ENCODE assay signal across 15 cellular contexts in the genomic region with DNA sequence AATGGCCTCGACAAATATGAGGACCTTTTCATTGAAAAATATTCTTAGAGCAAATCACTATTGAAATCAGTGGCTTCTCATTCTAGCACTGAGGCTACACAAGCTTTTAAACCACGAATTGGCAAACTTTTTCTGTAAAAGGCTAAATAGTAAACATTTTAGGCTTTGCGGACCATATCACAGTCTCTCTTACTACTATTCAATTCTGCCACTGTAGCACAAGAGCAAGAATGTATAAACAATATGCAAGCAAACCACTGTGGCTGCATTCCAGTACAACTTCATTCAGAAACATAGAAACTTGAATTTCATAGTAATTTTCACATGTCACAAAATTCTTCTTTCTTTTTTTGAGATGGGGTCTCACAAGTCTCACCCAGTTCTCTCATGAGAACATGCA. TPM values are rescaled to one million over a fixed set of nuclear protein-coding genes. Genes with fewer than 3 reads are reported as not detected.
DNase-seq lines count a peak whose midpoint lies in the region; ATAC-seq and TF ChIP-seq lines count a peak whose summit lies in the region.
"Had no signal": no experiment of that assay in that cellular context is flagged by ENCODE, and none has a peak within 500 bp of the region (broad histone marks: within the 10 kb centered on the region; RNA-seq: fewer than 3 reads in every experiment).

No MANE protein-coding gene starts in this region.

- TF ChIP-seq POLR2A in IMR-90 (IDR thresholded peaks at IDR 0.05; ENCODE audit: low read depth, low read length), result no peak

- in situ Hi-C loops in IMR-90 (cut with MboI; ENCODE audit: low sequenced_read_pairs), result no loop called here

- peaks cover 10% of the 10 kb centered on the region; the same call in 1 of the 2 replicates for H3K9me1 ChIP-seq in IMR-90 (ENCODE audit: insufficient read depth, low read length)

- H3K27ac ChIP-seq in IMR-90 (ENCODE audit: insufficient read depth, low read length), result no peak overlapping the region
- H3K27ac ChIP-seq: C4-2B had no signal

- no peak overlapping the region for H3K56ac ChIP-seq in IMR-90 (ENCODE audit: extremely low read depth, insufficient read depth, low read length)

- H3K9me3 ChIP-seq in IMR-90 (ENCODE audit: control insufficient read depth, insufficient read depth, low read length), result no peaks in the 10 kb centered on the region
- H3K9me3 ChIP-seq: Caco-2 had no signal

- ATAC-seq in IMR-90 (ENCODE audit: low read depth), result peak; percentile 87

- no peak overlapping the region for H2AK5ac ChIP-seq in IMR-90 (ENCODE audit: low read depth, low read length)

- H3K4me1 ChIP-seq in IMR-90 (ENCODE audit: control insufficient read depth, insufficient read depth, low read length), result peaks cover 5% of the 10 kb centered on the region

- H3K14ac ChIP-seq in IMR-90 (replicated peaks; ENCODE audit: low read depth, low read length), result no peak overlapping the region

- TF ChIP-seq CTCF in IMR-90 (conservative IDR thresholded peaks at IDR 0.05; ENCODE audit: low read depth, low read length), result no peak

- DNase-seq in AG08396 (ENCODE audit: low spot score) (peak; percentile 7), IMR-90 (peak; percentile 49), fibroblast of peridontal ligament (ENCODE audit: extremely low read depth) (peak; percentile 67), EL (no peak), NCI-H446 (lab: John Stamatoyannopoulos, UW) (no peak)
- no peak for DNase-seq in activated naive CD4-positive, alpha-beta T cell (lab: John Stamatoyannopoulos, UW)
- DNase-seq: AML-193; Caco-2; CD4-positive, alpha-beta T cell; GDM1; GOT3; H9 had no signal

- H2BK20ac ChIP-seq in IMR-90 (ENCODE audit: low read depth, low read length), result no peak overlapping the region

- no TSS peak for BruUV-seq in IMR-90 (replicated peaks; lab: Mats Ljungman, UMichigan)

- H3K9ac ChIP-seq in IMR-90 (ENCODE audit: low read depth, low read length), result no peak overlapping the region

- POLR2A ChIA-PET in IMR-90 (lab: Charles Lee; ENCODE audit: unreplicated experiment), result no interaction called here

- dilution Hi-C loops in IMR-90 (cut with HindIII; ENCODE audit: low sequenced_read_pairs, unreplicated experiment), result no loop called here

- H4K8ac ChIP-seq in IMR-90 (ENCODE audit: low read depth in 2 of 2, low read length in 2 of 2), result no peak overlapping the region

- H3K4me3 ChIP-seq in IMR-90 (ENCODE audit: insufficient read depth, low read depth, low read length), result no peak overlapping the region

- WGBS in IMR-90 (ENCODE audit: extremely low coverage in 2 of 2, insufficient read length in 1 of 2), 2 experiments, result no CpG with 5 or more reads among the region's 3 CpGs

- no peak for TF ChIP-seq RAD21 in IMR-90 (IDR thresholded peaks at IDR 0.05; ENCODE audit: low read length)

- no peak overlapping the region for H2BK15ac ChIP-seq in IMR-90 (ENCODE audit: low read depth, low read length)

- H3K4me2 ChIP-seq in IMR-90 (ENCODE audit: low read depth, low read length), result no peak overlapping the region

- peaks cover 6% of the 10 kb centered on the region in 2 experiments; a peak in 3 of 4 replicates for H3K79me1 ChIP-seq in IMR-90 (ENCODE audit: low read depth in 1 of 2, low read length in 2 of 2)

- no peak overlapping the region for H3K4ac ChIP-seq in IMR-90 (ENCODE audit: low read depth, low read length)

- H4K91ac ChIP-seq in IMR-90 (ENCODE audit: insufficient read depth, low read depth, low read length), result no peak overlapping the region

- H2BK5ac ChIP-seq in IMR-90 (ENCODE audit: low read depth, low read length, poor library complexity, severe bottlenecking), result no peak overlapping the region

- H3K36me3 ChIP-seq in IMR-90 (ENCODE audit: control insufficient read depth, insufficient read depth, low read length), result peaks cover 16% of the 10 kb centered on the region

- H3K18ac ChIP-seq in IMR-90 (ENCODE audit: low read depth, low read length), result no peak overlapping the region

- H4K5ac ChIP-seq in IMR-90 (ENCODE audit: low read depth, low read length), result no peak overlapping the region

- H4K20me1 ChIP-seq in IMR-90 (ENCODE audit: insufficient read depth, low read length), result 0 out of 2 replicates have a peak, but pooled peaks cover 4% of the 10 kb centered on the region

- CTCF ChIA-PET in IMR-90 (lab: Yijun Ruan, JAX), result no interaction called here

- H2AFZ ChIP-seq in IMR-90 (replicated peaks; ENCODE audit: low read length, poor library complexity), result no peak overlapping the region

- no peak overlapping the region for H2AK9ac ChIP-seq in IMR-90 (replicated peaks; ENCODE audit: low read depth, low read length, poor library complexity)

- H3K27me3 ChIP-seq in IMR-90 (ENCODE audit: control insufficient read depth, insufficient read depth, low read length), result no peaks in the 10 kb centered on the region

- H3K23ac ChIP-seq in IMR-90 (ENCODE audit: low read depth, low read length), result no peak overlapping the region

- no peak overlapping the region for H2BK120ac ChIP-seq in IMR-90 (ENCODE audit: low read depth, low read length)

- intact Hi-C loops in IMR-90 (cut with micrococcal nuclease), result no loop called here

TF ChIP-seq in IMR-90, 13 proteins besides CTCF, POLR2A, EP300 and RAD21:
- TF ChIP-seq RCOR1 (IDR thresholded peaks at IDR 0.05; ENCODE audit: insufficient replicate concordance, low read length), result no peak
- TF ChIP-seq, protein P1, sequence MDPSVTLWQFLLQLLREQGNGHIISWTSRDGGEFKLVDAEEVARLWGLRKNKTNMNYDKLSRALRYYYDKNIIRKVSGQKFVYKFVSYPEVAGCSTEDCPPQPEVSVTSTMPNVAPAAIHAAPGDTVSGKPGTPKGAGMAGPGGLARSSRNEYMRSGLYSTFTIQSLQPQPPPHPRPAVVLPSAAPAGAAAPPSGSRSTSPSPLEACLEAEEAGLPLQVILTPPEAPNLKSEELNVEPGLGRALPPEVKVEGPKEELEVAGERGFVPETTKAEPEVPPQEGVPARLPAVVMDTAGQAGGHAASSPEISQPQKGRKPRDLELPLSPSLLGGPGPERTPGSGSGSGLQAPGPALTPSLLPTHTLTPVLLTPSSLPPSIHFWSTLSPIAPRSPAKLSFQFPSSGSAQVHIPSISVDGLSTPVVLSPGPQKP (IDR thresholded peaks at IDR 0.05; ENCODE audit: borderline replicate concordance, low read depth, low read length), result no peak
- TF ChIP-seq SMC3 (IDR thresholded peaks at IDR 0.05; ENCODE audit: low read depth, low read length), result no peak
- TF ChIP-seq NFE2L2 (IDR thresholded peaks at IDR 0.05; ENCODE audit: low read depth, low read length), result no peak
- no peak for TF ChIP-seq RFX5 (IDR thresholded peaks at IDR 0.05; ENCODE audit: low read depth, low read length)
- TF ChIP-seq MXI1 (IDR thresholded peaks at IDR 0.05; ENCODE audit: borderline replicate concordance, low read depth, low read length), result no peak
- TF ChIP-seq, protein P2, sequence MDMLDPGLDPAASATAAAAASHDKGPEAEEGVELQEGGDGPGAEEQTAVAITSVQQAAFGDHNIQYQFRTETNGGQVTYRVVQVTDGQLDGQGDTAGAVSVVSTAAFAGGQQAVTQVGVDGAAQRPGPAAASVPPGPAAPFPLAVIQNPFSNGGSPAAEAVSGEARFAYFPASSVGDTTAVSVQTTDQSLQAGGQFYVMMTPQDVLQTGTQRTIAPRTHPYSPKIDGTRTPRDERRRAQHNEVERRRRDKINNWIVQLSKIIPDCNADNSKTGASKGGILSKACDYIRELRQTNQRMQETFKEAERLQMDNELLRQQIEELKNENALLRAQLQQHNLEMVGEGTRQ (IDR thresholded peaks at IDR 0.05; ENCODE audit: low read depth, low read length), result no peak

RNA-seq across cellular contexts. Expression of gene PHLPP2, which starts 49.1 kb away (rescaled TPM):
- total RNA-seq in IMR-90 (2012; rRNA removed), result 9.2 and 10.2 TPM in 2 replicates
- 5.8 and 6.8 TPM in 2 replicates for polyA plus RNA-seq in IMR-90 (2012; rRNA removed)
- 2.2 and 2.6 TPM in 2 replicates for polyA plus RNA-seq in IMR-90 (2012; cell fraction: cytosol; rRNA removed)
- polyA plus RNA-seq in IMR-90 (2012; cell fraction: nucleus; rRNA removed; ENCODE audit: low replicate concordance), result 9.2 and 17.4 TPM in 2 replicates

RNA-seq across cellular contexts. Expression of gene MARVELD3, which starts 49.4 kb away (rescaled TPM):
- not detected in 2 replicates for total RNA-seq in IMR-90 (2012; rRNA removed)
- not detected in 2 replicates for polyA plus RNA-seq in IMR-90 (2012; rRNA removed)
- not detected in 2 replicates for polyA plus RNA-seq in IMR-90 (2012; cell fraction: cytosol; rRNA removed)
- not detected in 2 replicates for polyA plus RNA-seq in IMR-90 (2012; cell fraction: nucleus; rRNA removed; ENCODE audit: low replicate concordance)
- total RNA-seq: A172; CD4-positive, alpha-beta T cell had no signal
- polyA plus RNA-seq: BJ had no signal

Comparison
In these comparisons a context has a peak if more than half of its experiments do, and no peak if none do; other contexts are left out.
1. DNase-seq: peak in AG08396 (single experiment), IMR-90 (single experiment) and fibroblast of peridontal ligament (single experiment); none in EL (single experiment), NCI-H446 (0 of 2) and activated naive CD4-positive, alpha-beta T cell (0 of 4).